In genomic region chr18:3418083-3418482, GRCh38 we compare ENCODE assay signal across 24 cellular contexts. TPM values are rescaled to one million over a fixed set of nuclear protein-coding genes. Genes with fewer than 3 reads are reported as not detected.
DNase-seq lines count a peak whose midpoint lies in the region; ATAC-seq, FAIRE-seq and TF ChIP-seq lines count a peak whose summit lies in the region.
"Had no signal": no experiment of that assay in that cellular context is flagged by ENCODE, and none has a peak within 500 bp of the region (broad histone marks: within the 10 kb centered on the region; RNA-seq: fewer than 3 reads in every experiment).

No MANE protein-coding gene starts in this region.

- in situ Hi-C loops in Panc1 (cut with HindIII; ENCODE audit: low pct_unique_long_range_greater_than_20kb, low sequenced_read_pairs): no loop called here

- no peaks in the 10 kb centered on the region for H4K20me1 ChIP-seq in keratinocyte (ENCODE audit: control insufficient read depth, extremely low read depth, insufficient read depth, low read length)
- H4K20me1 ChIP-seq: BLaER1 had no signal

- H3K4me3 ChIP-seq in Panc1 (ENCODE audit: low read depth in 2 of 2, low read length in 2 of 2): no peak overlapping the region
- no peak overlapping the region for H3K4me3 ChIP-seq in keratinocyte (ENCODE audit: control insufficient read depth in 2 of 3, extremely low read depth in 1 of 3, insufficient read depth in 2 of 3, low read depth in 1 of 3, low read length in 3 of 3)
- H3K4me3 ChIP-seq: BLaER1, GM12878 had no signal

- FAIRE-seq in keratinocyte (lab: Jason Lieb, UNC): peak; percentile 5
- FAIRE-seq: GM12878, GM12892, GM18507 had no signal

- no peak overlapping the region for H2AFZ ChIP-seq in keratinocyte (ENCODE audit: control insufficient read depth, low read length)

- no peaks in the 10 kb centered on the region for H3K27me3 ChIP-seq in Panc1 (ENCODE audit: control insufficient read depth, insufficient read depth, low read length)
- H3K27me3 ChIP-seq in keratinocyte (ENCODE audit: control insufficient read depth, extremely low read depth, insufficient read depth, low read length): no peaks in the 10 kb centered on the region
- H3K27me3 ChIP-seq: BE2C, BLaER1 had no signal

- intact Hi-C loops in Panc1 (cut with micrococcal nuclease; ENCODE audit: unreplicated experiment): no loop called here

- POLR2A ChIA-PET in Panc1 (lab: Charles Lee): no interaction called here

- H3K4me1 ChIP-seq in Panc1 (ENCODE audit: control insufficient read depth, insufficient read depth, low read length) (0 out of 2 replicates have a peak, but pooled peaks cover 6% of the 10 kb centered on the region), keratinocyte (ENCODE audit: control insufficient read depth, extremely low read depth, insufficient read depth, low read length) (no peaks in the 10 kb centered on the region)
- H3K4me1 ChIP-seq: BE2C, BLaER1 had no signal

- no peaks in the 10 kb centered on the region for H3K79me2 ChIP-seq in keratinocyte (ENCODE audit: control insufficient read depth, insufficient read depth, low read length)

- DNase-seq in Panc1 (ENCODE audit: low read depth, low spot score) (no peak), keratinocyte (ENCODE audit: low read depth, low spot score) (no peak)
- no peak for DNase-seq in stimulated activated CD4-positive, alpha-beta T cell treated with anti-CD3 and anti-CD28 coated beads, Interleukin-4, amount 100 ng/mL, for 1 hour
- DNase-seq: 8988T; ACHN; BE2C; C1 segment of cervical spinal cord; CD4-positive, alpha-beta memory T cell; CD4-positive, CD25-positive, alpha-beta regulatory T cell; CD8-positive, alpha-beta memory T cell; COR-L47; DMS 273 treated with DMSO at 0.1 percent for 48 hours; DMS153; DMS53; DMS79; DND-41; EL; GDM1 had no signal

- H3K27ac ChIP-seq in Panc1 (ENCODE audit: low read length) (0 out of 2 replicates have a peak overlapping the region, but pooled peaks have one; percentile 6), keratinocyte (ENCODE audit: control insufficient read depth, insufficient read depth, low read length) (no peak overlapping the region)
- H3K27ac ChIP-seq: BLaER1 had no signal

- no peak overlapping the region for H3K4me2 ChIP-seq in keratinocyte (ENCODE audit: control insufficient read depth, extremely low read depth, insufficient read depth, low read depth, low read length)
- H3K4me2 ChIP-seq: BLaER1 had no signal

- TF ChIP-seq CTCF in Panc1 (IDR thresholded peaks at IDR 0.05) (no peak), keratinocyte (optimal IDR thresholded peaks at IDR 0.05 in 1 of 3, IDR thresholded peaks at IDR 0.05 in 1 of 3, conservative IDR thresholded peaks at IDR 0.05 in 1 of 3; ENCODE audit: extremely low read depth in 1 of 3, insufficient read depth in 2 of 3, low read length in 3 of 3) (no peak)

- no peak overlapping the region for H3K9ac ChIP-seq in keratinocyte (ENCODE audit: control insufficient read depth, extremely low read depth, insufficient read depth, low read length)
- H3K9ac ChIP-seq: BLaER1 had no signal

- CTCF ChIA-PET in Panc1 (lab: Charles Lee): no interaction called here

- ATAC-seq in Panc1: no peak
- ATAC-seq in HG03439 (IDR thresholded peaks at IDR 0.05; ENCODE audit: unreplicated experiment): no peak
- ATAC-seq in HG03521 (IDR thresholded peaks at IDR 0.05; ENCODE audit: unreplicated experiment): no peak
- ATAC-seq: GM12878 had no signal

- dilution Hi-C loops in keratinocyte (cut with MboI; ENCODE audit: extremely low pct_ligation_motif_present, low sequenced_read_pairs): no loop called here

- H3K9me3 ChIP-seq in Panc1 (ENCODE audit: control insufficient read depth, insufficient read depth, low read depth, low read length): no peaks in the 10 kb centered on the region
- H3K9me3 ChIP-seq in keratinocyte (ENCODE audit: control insufficient read depth, low read depth, low read length): no peaks in the 10 kb centered on the region
- H3K9me3 ChIP-seq: BE2C had no signal

- no peaks in the 10 kb centered on the region for H3K36me3 ChIP-seq in Panc1 (ENCODE audit: control insufficient read depth, insufficient read depth, low read length)
- H3K36me3 ChIP-seq in keratinocyte (ENCODE audit: control insufficient read depth in 2 of 2, extremely low read depth in 1 of 2, insufficient read depth in 2 of 2, low read length in 2 of 2): no peaks in the 10 kb centered on the region
- H3K36me3 ChIP-seq: BE2C, BLaER1 had no signal

- H3K9me1 ChIP-seq in keratinocyte (ENCODE audit: control insufficient read depth, extremely low read depth, insufficient read depth, low read length): no peaks in the 10 kb centered on the region

- BruUV-seq in Panc1 (replicated peaks; lab: Mats Ljungman, UMichigan): no TSS peak

RNA-seq across cellular contexts. Expression of gene TGIF1, which starts 31.9 kb away (rescaled TPM):
- total RNA-seq in Panc1 (2021; ENCODE audit: unreplicated experiment): 171 TPM
- polyA plus RNA-seq in Panc1 (2012; ENCODE audit: insufficient read length): 131 TPM
- 111 to 187 TPM (median 115 TPM) in 3 replicates for polyA plus RNA-seq in keratinocyte
- polyA plus RNA-seq in keratinocyte (2011; ENCODE audit: low read depth): 163 TPM
- 115 and 141 TPM in 2 replicates for polyA plus RNA-seq in keratinocyte (2011; cell fraction: cytosol; rRNA removed)
- polyA plus RNA-seq in keratinocyte (2011; cell fraction: nucleus; rRNA removed): 323 and 359 TPM in 2 replicates
- 66.2 and 105 TPM in 2 replicates for polyA plus RNA-seq in keratinocyte (2012; ENCODE audit: low replicate concordance)
- polyA minus RNA-seq in keratinocyte: 134 to 144 TPM (median 142 TPM) in 3 replicates
- 54.9 TPM for polyA minus RNA-seq in keratinocyte (2011; cell fraction: cytosol; rRNA and poly(A)+ RNA removed)
- 79.0 and 130 TPM in 2 replicates for polyA minus RNA-seq in keratinocyte (2011; cell fraction: nucleus; rRNA and poly(A)+ RNA removed)
